Comparison of ENCODE assay signal across 15 cellular contexts in genomic region chr3:185646382-185647133, GRCh38.
A peak's percentile ranks its signal among the peaks of the same experiment; 100 is the strongest.
DNase-seq lines count a peak whose midpoint lies in the region; ATAC-seq and TF ChIP-seq lines count a peak whose summit lies in the region.
"Had no signal": no experiment of that assay in that cellular context is flagged by ENCODE, and none has a peak within 500 bp of the region (broad histone marks: within the 10 kb centered on the region; RNA-seq: fewer than 3 reads in every experiment).

No MANE protein-coding gene starts in this region.

- TF ChIP-seq CTCF in activated B cell treated with CpG ODN at 0.5 μM for 24 hours (IDR thresholded peaks at IDR 0.05) (no peak), nephron (IDR thresholded peaks at IDR 0.05; ENCODE audit: unreplicated experiment in 3 of 3) (no peak)

- peak; percentile 1 for DNase-seq in DMS153 (lab: John Stamatoyannopoulos, UW)
- no peak for DNase-seq in DMS153 treated with DMSO at 0.1 percent for 48 hours (lab: John Stamatoyannopoulos, UW; ENCODE audit: unreplicated experiment)
- DNase-seq in activated B cell treated with CpG ODN at 0.5 μM for 24 hours: no peak
- no peak for DNase-seq in NCI-H2196 treated with DMSO at 0.1 percent for 48 hours (lab: John Stamatoyannopoulos, UW; ENCODE audit: unreplicated experiment)
- DNase-seq in stimulated activated CD4-positive, alpha-beta T cell treated with anti-CD3 and anti-CD28 coated beads, Interleukin-4, amount 100 ng/mL, for 1 hour: no peak
- DNase-seq: activated naive CD4-positive, alpha-beta T cell treated with anti-CD3 and anti-CD28 coated beads for 36 hours; COR-L47; naive thymus-derived CD4-positive, alpha-beta T cell; spleen; trophoblast cell had no signal

- H3K4me1 Mint-ChIP-seq in activated B cell treated with CpG ODN at 0.5 μM for 24 hours (peaks cover 10% of the 10 kb centered on the region), nephron (peaks cover 26% of the 10 kb centered on the region)

- H3K4me3 Mint-ChIP-seq in activated B cell treated with CpG ODN at 0.5 μM for 24 hours: no peak overlapping the region
- H3K4me3 Mint-ChIP-seq in nephron: no peak overlapping the region
- H3K4me3 Mint-ChIP-seq: activated CD8-positive, alpha-beta T cell treated with anti-CD3 and anti-CD28 coated beads for 36 hours; activated naive CD4-positive, alpha-beta T cell treated with anti-CD3 and anti-CD28 coated beads for 36 hours; naive thymus-derived CD4-positive, alpha-beta T cell; T-helper 1 cell treated with Interleukin-12 subunit alpha and Interleukin-12 subunit beta and Interleukin-4 antibody, amounts not matched to agents 30 μg/mL and 1 μg/mL, for 36 hours had no signal

- H3K27me3 Mint-ChIP-seq in activated B cell treated with CpG ODN at 0.5 μM for 24 hours (peaks cover 2% of the 10 kb centered on the region), nephron (ENCODE audit: low read depth) (no peaks in the 10 kb centered on the region)

- CTCF ChIA-PET in activated B cell treated with CpG ODN at 0.5 μM for 24 hours (lab: Charles Lee): no interaction called here

- H3K36me3 Mint-ChIP-seq in activated B cell treated with CpG ODN at 0.5 μM for 24 hours (ENCODE audit: low read depth) (no peaks in the 10 kb centered on the region), nephron (ENCODE audit: low read depth) (peaks cover 75% of the 10 kb centered on the region)
- H3K36me3 Mint-ChIP-seq: naive thymus-derived CD4-positive, alpha-beta T cell had no signal

- POLR2A ChIA-PET in activated B cell treated with CpG ODN at 0.5 μM for 24 hours (lab: Charles Lee): no interaction called here

- ATAC-seq in HG02798 (IDR thresholded peaks at IDR 0.05; ENCODE audit: poor library complexity, unreplicated experiment): peak; percentile 46
- ATAC-seq in activated B cell treated with CpG ODN at 0.5 μM for 24 hours (ENCODE audit: low read depth): peak; percentile 65
- ATAC-seq in HG02840 (IDR thresholded peaks at IDR 0.05; ENCODE audit: low FRiP score, unreplicated experiment): no peak
- ATAC-seq: activated CD8-positive, alpha-beta T cell treated with anti-CD3 and anti-CD28 coated beads for 36 hours; naive thymus-derived CD4-positive, alpha-beta T cell had no signal

- intact Hi-C loops in activated B cell treated with CpG ODN at 0.5 μM for 24 hours (cut with micrococcal nuclease): no loop called here

- H3K9me3 Mint-ChIP-seq in activated B cell treated with CpG ODN at 0.5 μM for 24 hours (no peaks in the 10 kb centered on the region), nephron (no peaks in the 10 kb centered on the region)
- H3K9me3 Mint-ChIP-seq: activated CD8-positive, alpha-beta T cell treated with anti-CD3 and anti-CD28 coated beads for 36 hours; activated naive CD4-positive, alpha-beta T cell treated with anti-CD3 and anti-CD28 coated beads for 36 hours; naive thymus-derived CD4-positive, alpha-beta T cell; T-helper 1 cell treated with Interleukin-12 subunit alpha and Interleukin-12 subunit beta and Interleukin-4 antibody, amounts not matched to agents 30 μg/mL and 1 μg/mL, for 36 hours had no signal

- H3K27ac Mint-ChIP-seq in activated B cell treated with CpG ODN at 0.5 μM for 24 hours (no peak overlapping the region), nephron (peak overlapping the region; percentile 44 to 88 (median 71))
- H3K27ac Mint-ChIP-seq: activated CD8-positive, alpha-beta T cell treated with anti-CD3 and anti-CD28 coated beads for 36 hours; activated naive CD4-positive, alpha-beta T cell treated with anti-CD3 and anti-CD28 coated beads for 36 hours; naive thymus-derived CD4-positive, alpha-beta T cell; T-helper 1 cell treated with Interleukin-12 subunit alpha and Interleukin-12 subunit beta and Interleukin-4 antibody, amounts not matched to agents 30 μg/mL and 1 μg/mL, for 36 hours had no signal
